26 cellular contexts compared by ENCODE assay signal in the genomic region with DNA sequence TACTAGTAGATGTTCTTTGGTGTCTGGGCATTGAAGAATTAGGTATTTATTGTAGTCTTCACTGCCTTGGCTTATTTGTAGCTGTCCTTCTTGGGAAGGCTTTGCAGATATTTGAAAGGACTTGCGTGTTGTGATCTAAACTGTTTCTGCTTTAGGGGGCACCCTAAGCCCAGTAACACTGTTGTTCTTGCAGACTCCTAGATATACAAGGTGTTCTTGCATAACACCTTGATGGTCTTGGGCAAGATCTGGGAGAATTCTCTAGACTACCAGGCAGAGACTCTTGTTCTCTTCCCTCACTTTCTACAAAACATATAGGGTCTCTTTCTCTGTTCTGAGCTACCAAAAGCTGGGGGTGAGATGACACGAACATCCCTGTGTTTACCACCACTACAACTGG.
A peak's percentile ranks its signal among the peaks of the same experiment; 100 is the strongest.
DNase-seq lines count a peak whose midpoint lies in the region; ATAC-seq, FAIRE-seq and TF ChIP-seq lines count a peak whose summit lies in the region.
"Had no signal": no experiment of that assay in that cellular context is flagged by ENCODE, and none has a peak within 500 bp of the region (broad histone marks: within the 10 kb centered on the region; RNA-seq: fewer than 3 reads in every experiment).

No MANE protein-coding gene starts in this region.

- CTCF ChIA-PET in MCF 10A (lab: Yijun Ruan, JAX): no interaction called here

- H3K27ac Mint-ChIP-seq in MCF 10A (ENCODE audit: low read depth, unreplicated experiment): no peak overlapping the region
- H3K27ac Mint-ChIP-seq in endodermal cell: no peak overlapping the region
- H3K27ac Mint-ChIP-seq: CD4-positive, alpha-beta T cell; HFFc6 had no signal

- TF ChIP-seq POLR2A in breast epithelium (IDR thresholded peaks at IDR 0.05): no peak
- no peak for TF ChIP-seq POLR2A in NB4 (IDR thresholded peaks at IDR 0.05; ENCODE audit: extremely low read depth, insufficient read length)
- no peak for TF ChIP-seq POLR2A in sigmoid colon (IDR thresholded peaks at IDR 0.05)
- TF ChIP-seq POLR2A in GM12892 (IDR thresholded peaks at IDR 0.05; ENCODE audit: low read depth, low read length): no peak

- BruUV-seq in MCF 10A (replicated peaks; lab: Mats Ljungman, UMichigan): no TSS peak

- H3K36me3 Mint-ChIP-seq in MCF 10A (ENCODE audit: insufficient read depth, unreplicated experiment): no peaks in the 10 kb centered on the region
- no peaks in the 10 kb centered on the region for H3K36me3 Mint-ChIP-seq in endodermal cell (ENCODE audit: low read depth)

- no peak overlapping the region for H3K9ac ChIP-seq in endodermal cell (ENCODE audit: extremely low read depth, low read length, poor library complexity, severe bottlenecking)
- H3K9ac ChIP-seq: BLaER1, KMS-11, SK-N-SH had no signal

- no peaks in the 10 kb centered on the region for H3K27me3 Mint-ChIP-seq in MCF 10A (ENCODE audit: insufficient read depth, unreplicated experiment)
- H3K27me3 Mint-ChIP-seq in endodermal cell (ENCODE audit: insufficient read depth): no peaks in the 10 kb centered on the region
- H3K27me3 Mint-ChIP-seq: CD4-positive, alpha-beta T cell had no signal

- H3K4me3 Mint-ChIP-seq in MCF 10A (ENCODE audit: unreplicated experiment): no peak overlapping the region
- no peak overlapping the region for H3K4me3 Mint-ChIP-seq in endodermal cell
- H3K4me3 Mint-ChIP-seq: CD4-positive, alpha-beta T cell; HFFc6 had no signal

- TF ChIP-seq EP300 in sigmoid colon (IDR thresholded peaks at IDR 0.05): no peak

- H3K9me3 Mint-ChIP-seq in MCF 10A (ENCODE audit: unreplicated experiment) (peaks cover 9% of the 10 kb centered on the region), endodermal cell (peaks cover 9% of the 10 kb centered on the region)

- H3K4me3 ChIP-seq in breast epithelium (no peak overlapping the region), NB4 (ENCODE audit: low read depth, low read length) (no peak overlapping the region), endodermal cell (ENCODE audit: low read length) (no peak overlapping the region), sigmoid colon (no peak overlapping the region), mucosa of descending colon (no peak overlapping the region)
- H3K4me3 ChIP-seq: BLaER1, HAP-1 had no signal

- no peak for ATAC-seq in mucosa of descending colon

- no peaks in the 10 kb centered on the region for H3K4me1 ChIP-seq in breast epithelium
- no peaks in the 10 kb centered on the region for H3K4me1 ChIP-seq in endodermal cell (ENCODE audit: control insufficient read depth, insufficient read depth, low read length)
- no peaks in the 10 kb centered on the region for H3K4me1 ChIP-seq in sigmoid colon
- H3K4me1 ChIP-seq in mucosa of descending colon (ENCODE audit: low read depth): no peaks in the 10 kb centered on the region
- H3K4me1 ChIP-seq: BLaER1, HAP-1 had no signal

- H3K36me3 ChIP-seq in breast epithelium: no peaks in the 10 kb centered on the region
- no peaks in the 10 kb centered on the region for H3K36me3 ChIP-seq in endodermal cell (ENCODE audit: control insufficient read depth, insufficient read depth, low read length)
- H3K36me3 ChIP-seq in sigmoid colon: no peaks in the 10 kb centered on the region
- H3K36me3 ChIP-seq in mucosa of descending colon (ENCODE audit: low read depth): no peaks in the 10 kb centered on the region
- H3K36me3 ChIP-seq: BLaER1, HAP-1 had no signal

- FAIRE-seq in GM12892 (lab: Jason Lieb, UNC): no peak
- FAIRE-seq: D721Med, GM12891, RCC 7860 had no signal

- POLR2A ChIA-PET in MCF 10A (lab: Yijun Ruan, JAX): no interaction called here

- H3K9me3 ChIP-seq in breast epithelium (peaks cover 0 to 21% of the 10 kb centered on the region in 2 donors), endodermal cell (ENCODE audit: control insufficient read depth, low read length) (peaks cover 16% of the 10 kb centered on the region), sigmoid colon (peaks cover 0 to 3% (median 1%) of the 10 kb centered on the region in 4 donors), mucosa of descending colon (peaks cover 5% of the 10 kb centered on the region)
- H3K9me3 ChIP-seq: SK-N-SH had no signal

- H3K27me3 ChIP-seq in breast epithelium (no peaks in the 10 kb centered on the region), endodermal cell (ENCODE audit: control insufficient read depth, insufficient read depth, low read length, poor library complexity, severe bottlenecking) (no peaks in the 10 kb centered on the region), sigmoid colon (no peaks in the 10 kb centered on the region)
- H3K27me3 ChIP-seq: BLaER1 had no signal

- no peak for TF ChIP-seq CTCF in MCF 10A (IDR thresholded peaks at IDR 0.05; ENCODE audit: unreplicated experiment)
- TF ChIP-seq CTCF in breast epithelium (IDR thresholded peaks at IDR 0.05): no peak
- no peak for TF ChIP-seq CTCF in NB4 (IDR thresholded peaks at IDR 0.05; ENCODE audit: low read depth, low read length)
- TF ChIP-seq CTCF in endodermal cell (conservative IDR thresholded peaks at IDR 0.05): peak; percentile 52
- no peak for TF ChIP-seq CTCF in sigmoid colon (IDR thresholded peaks at IDR 0.05)
- TF ChIP-seq CTCF in mucosa of descending colon (IDR thresholded peaks at IDR 0.05): no peak

- intact Hi-C loops in MCF 10A (cut with micrococcal nuclease) (no loop called here), breast epithelium (cut with DNase I; ENCODE audit: low total_unique reads) (no loop called here), sigmoid colon (cut with DNase I) (no loop called here), mucosa of descending colon (cut with DNase I, micrococcal nuclease) (no loop called here)

- H3K27ac ChIP-seq in breast epithelium (no peak overlapping the region), endodermal cell (ENCODE audit: low read depth, low read length) (no peak overlapping the region), sigmoid colon (no peak overlapping the region)
- H3K27ac ChIP-seq: BLaER1, KMS-11 had no signal

- H3K4me1 Mint-ChIP-seq in MCF 10A (ENCODE audit: insufficient read depth, unreplicated experiment) (no peaks in the 10 kb centered on the region), endodermal cell (no peaks in the 10 kb centered on the region)

- WGBS in endodermal cell (ENCODE audit: insufficient coverage in 1 of 2, insufficient read length in 1 of 2), 2 experiments: 95% methylated on average over 2 of the region's 2 CpGs; no CpG with 5 or more reads in 1 of the 2 experiments
- 88 to 94% methylated on average over 2 of the region's 2 CpGs for WGBS in sigmoid colon, 2 donors

- DNase-seq in MCF 10A (ENCODE audit: unreplicated experiment) (peak; percentile 50), breast epithelium (ENCODE audit: low spot score in 2 of 2) (no peak), NB4 (ENCODE audit: low read depth) (peak; percentile 16), endodermal cell (no peak), sigmoid colon (no peak), GM12892 (ENCODE audit: insufficient read length) (no peak), mucosa of descending colon (no peak)
- DNase-seq: CD4-positive, alpha-beta T cell; GF-D8; HFFc6; MV-4-11; NCI-H1105 treated with DMSO at 0.1 percent for 48 hours; NCI-H146; NCI-H1930; NCI-H2107; NCI-H446; NCI-H524 treated with DMSO at 0.1 percent for 48 hours; NCI-H774; SIG-M5; SK-N-SH had no signal

Comparison
In these comparisons a context has a peak if more than half of its experiments do, and no peak if none do; other contexts are left out.
1. DNase-seq: peak in MCF 10A (single experiment) and NB4 (single experiment); none in breast epithelium (0 of 2), endodermal cell (single experiment), sigmoid colon (single experiment), GM12892 (single experiment) and mucosa of descending colon (0 of 3).